Comparison of ENCODE assay signal across 9 cellular contexts in genomic region chr11:13279487-13279834, GRCh38. TPM values are rescaled to one million over a fixed set of nuclear protein-coding genes. Genes with fewer than 3 reads are reported as not detected.
DNase-seq lines count a peak whose midpoint lies in the region; ATAC-seq and TF ChIP-seq lines count a peak whose summit lies in the region.
"Had no signal": no experiment of that assay in that cellular context is flagged by ENCODE, and none has a peak within 500 bp of the region (broad histone marks: within the 10 kb centered on the region; RNA-seq: fewer than 3 reads in every experiment).

No MANE protein-coding gene starts in this region.

- no peaks in the 10 kb centered on the region for H3K9me3 ChIP-seq in CD4-positive, CD25-positive, alpha-beta regulatory T cell (ENCODE audit: control insufficient read depth in 2 of 2, low read length in 2 of 2)
- no peaks in the 10 kb centered on the region for H3K9me3 ChIP-seq in neural cell (ENCODE audit: low read length)
- H3K9me3 ChIP-seq in adrenal gland (replicated peaks in 1 of 3) = no peaks in the 10 kb centered on the region

- TF ChIP-seq CTCF in KMS-11 (conservative IDR thresholded peaks at IDR 0.05; ENCODE audit: low read depth, low read length) (no peak), neural cell (IDR thresholded peaks at IDR 0.05; ENCODE audit: poor library complexity, severe bottlenecking) (no peak), adrenal gland (IDR thresholded peaks at IDR 0.05) (peak in 1 of 6 experiments; percentile 5)

- intact Hi-C loops in adrenal gland (cut with DNase I) = no loop called here

- peaks cover 14% of the 10 kb centered on the region for H4K20me1 ChIP-seq in KMS-11 (ENCODE audit: insufficient read depth)
- H4K20me1 ChIP-seq in neural cell (ENCODE audit: insufficient read depth) = no peaks in the 10 kb centered on the region

- peak overlapping the region; percentile 90 to 99 (median 94) for H3K4me3 Mint-ChIP-seq in CD4-positive, CD25-positive, alpha-beta regulatory T cell
- peak overlapping the region; percentile 81 to 99 for H3K4me3 Mint-ChIP-seq in effector memory CD8-positive, alpha-beta T cell

- peaks cover 63% of the 10 kb centered on the region for H3K4me1 ChIP-seq in CD4-positive, CD25-positive, alpha-beta regulatory T cell (ENCODE audit: control insufficient read depth, insufficient read depth, low read length, poor library complexity, severe bottlenecking)
- H3K4me1 ChIP-seq in KMS-11 (ENCODE audit: low read depth, poor library complexity, severe bottlenecking) = peaks cover 32% of the 10 kb centered on the region
- H3K4me1 ChIP-seq in adrenal gland (replicated peaks in 1 of 2) = peaks cover 15 to 41% of the 10 kb centered on the region in 2 donors

- peaks cover 3% of the 10 kb centered on the region for H3K36me3 Mint-ChIP-seq in CD4-positive, CD25-positive, alpha-beta regulatory T cell
- H3K36me3 Mint-ChIP-seq in effector memory CD8-positive, alpha-beta T cell (ENCODE audit: insufficient read depth) = peaks cover 34% of the 10 kb centered on the region

- peaks cover 29% of the 10 kb centered on the region for H3K27me3 Mint-ChIP-seq in CD4-positive, CD25-positive, alpha-beta regulatory T cell
- H3K27me3 Mint-ChIP-seq in effector memory CD8-positive, alpha-beta T cell = peaks cover 2 to 4% of the 10 kb centered on the region in 2 donors

- H3K4me2 ChIP-seq in KMS-11 = peak overlapping the region; percentile 82
- no peak overlapping the region for H3K4me2 ChIP-seq in neural cell (ENCODE audit: low read length)

- DNase-seq in CD4-positive, CD25-positive, alpha-beta regulatory T cell = no peak
- DNase-seq in effector memory CD8-positive, alpha-beta T cell = no peak
- no peak for DNase-seq in adrenal gland
- DNase-seq: activated CD4-positive, alpha-beta T cell treated with anti-CD3 and anti-CD28 coated beads, Interleukin-2, amount 50 U/mL, for 1 hour had no signal

- H3K79me2 ChIP-seq in KMS-11 (ENCODE audit: insufficient read depth, low read depth) = peaks cover 58% of the 10 kb centered on the region
- H3K79me2 ChIP-seq in neural cell (replicated peaks; ENCODE audit: insufficient read depth, low read length) = no peaks in the 10 kb centered on the region

- H3K4me3 ChIP-seq in CD4-positive, CD25-positive, alpha-beta regulatory T cell (ENCODE audit: low read depth, low read length) = peak overlapping the region; percentile 85
- H3K4me3 ChIP-seq in KMS-11 (IDR thresholded peaks at IDR 0.05; ENCODE audit: insufficient read depth, low read depth, low read length) (no peak overlapping the region), neural cell (ENCODE audit: low read length) (peak overlapping the region; percentile 81), adrenal gland (peak overlapping the region in 1 of 4 donors; percentile 92)

- H3K9me2 ChIP-seq in neural cell (ENCODE audit: insufficient read depth, low read length) = no peaks in the 10 kb centered on the region

- H3K27ac Mint-ChIP-seq in CD4-positive, CD25-positive, alpha-beta regulatory T cell = peak overlapping the region; percentile 84 to 92 (median 85)
- H3K27ac Mint-ChIP-seq in effector memory CD8-positive, alpha-beta T cell = peak overlapping the region; percentile 97 to 98

- no peak for ATAC-seq in CD4-positive, CD25-positive, alpha-beta regulatory T cell (ENCODE audit: low read depth in 2 of 2)
- no peak for ATAC-seq in effector memory CD8-positive, alpha-beta T cell (replicated peaks)
- ATAC-seq in GM18498 (IDR thresholded peaks at IDR 0.05; ENCODE audit: unreplicated experiment) (no peak), HG03108 (IDR thresholded peaks at IDR 0.05; ENCODE audit: unreplicated experiment) (no peak), GM21619 (IDR thresholded peaks at IDR 0.05; ENCODE audit: unreplicated experiment) (no peak)

- peaks cover 4% of the 10 kb centered on the region for H3K27me3 ChIP-seq in CD4-positive, CD25-positive, alpha-beta regulatory T cell (ENCODE audit: control insufficient read depth, insufficient read depth, low read length)
- H3K27me3 ChIP-seq in KMS-11 (ENCODE audit: insufficient read depth, low read depth) (no peaks in the 10 kb centered on the region), neural cell (ENCODE audit: insufficient read depth, low read depth, low read length) (peaks cover 54% of the 10 kb centered on the region), adrenal gland (no peaks in the 10 kb centered on the region)

- H3K9ac ChIP-seq in KMS-11 (no peak overlapping the region), neural cell (ENCODE audit: low read length) (no peak overlapping the region)

- no peaks in the 10 kb centered on the region for H3F3A ChIP-seq in neural cell (ENCODE audit: insufficient read depth, low read length, poor library complexity, severe bottlenecking)

- no peaks in the 10 kb centered on the region for H3K9me3 Mint-ChIP-seq in CD4-positive, CD25-positive, alpha-beta regulatory T cell
- no peaks in the 10 kb centered on the region for H3K9me3 Mint-ChIP-seq in effector memory CD8-positive, alpha-beta T cell

- no peaks in the 10 kb centered on the region for H3K36me3 ChIP-seq in CD4-positive, CD25-positive, alpha-beta regulatory T cell (ENCODE audit: control insufficient read depth, insufficient read depth, low read length)
- H3K36me3 ChIP-seq in KMS-11 (ENCODE audit: insufficient read depth) (no peaks in the 10 kb centered on the region), neural cell (ENCODE audit: insufficient read depth, low read length) (no peaks in the 10 kb centered on the region), adrenal gland (replicated peaks in 1 of 2) (no peaks in the 10 kb centered on the region)

- 44 to 55% (median 51%) methylated on average over 3 of the region's 3 CpGs for WGBS in adrenal gland, 4 donors

- peak overlapping the region; percentile 82 for H3K27ac ChIP-seq in CD4-positive, CD25-positive, alpha-beta regulatory T cell (ENCODE audit: insufficient read depth, low read length, poor library complexity, severe bottlenecking)
- H3K27ac ChIP-seq in KMS-11 (no peak overlapping the region), neural cell (ENCODE audit: low read length) (no peak overlapping the region), adrenal gland (no peak overlapping the region)

- no peak overlapping the region for H2AFZ ChIP-seq in KMS-11 (ENCODE audit: low read depth)
- no peak overlapping the region for H2AFZ ChIP-seq in neural cell (ENCODE audit: low read depth, low read length)

- no peak for TF ChIP-seq EP300 in neural cell (conservative IDR thresholded peaks at IDR 0.05; ENCODE audit: poor library complexity, severe bottlenecking)

- H3K4me1 Mint-ChIP-seq in CD4-positive, CD25-positive, alpha-beta regulatory T cell = peaks cover 41 to 63% (median 58%) of the 10 kb centered on the region in 4 donors
- peaks cover 62 to 69% of the 10 kb centered on the region in 2 donors for H3K4me1 Mint-ChIP-seq in effector memory CD8-positive, alpha-beta T cell (ENCODE audit: low read depth in 2 of 2)

- TF ChIP-seq POLR2A in adrenal gland (IDR thresholded peaks at IDR 0.05) = no peak

- TF ChIP-seq RAD21 in neural cell (conservative IDR thresholded peaks at IDR 0.05) = no peak

TF ChIP-seq in neural cell, 6 proteins besides CTCF, POLR2A, EP300 and RAD21:
- TF ChIP-seq POLR2AphosphoS5 (IDR thresholded peaks at IDR 0.05) = no peak
- TF ChIP-seq MXI1 (conservative IDR thresholded peaks at IDR 0.05; ENCODE audit: poor library complexity, severe bottlenecking) = no peak
- no peak for TF ChIP-seq REST (IDR thresholded peaks at IDR 0.05; ENCODE audit: borderline replicate concordance)
- no peak for TF ChIP-seq TAF1 (IDR thresholded peaks at IDR 0.05; ENCODE audit: low read depth)
- TF ChIP-seq SMC3 (conservative IDR thresholded peaks at IDR 0.05; ENCODE audit: poor library complexity) = no peak
- no peak for TF ChIP-seq EZH2 (IDR thresholded peaks at IDR 0.05; ENCODE audit: borderline replicate concordance, insufficient read depth, low read length, poor library complexity, severe bottlenecking)

RNA-seq across cellular contexts. Expression of gene BMAL1, which starts 1.9 kb away (rescaled TPM):
- total RNA-seq in CD4-positive, CD25-positive, alpha-beta regulatory T cell = 104 TPM
- polyA plus RNA-seq in CD4-positive, CD25-positive, alpha-beta regulatory T cell = 10 to 100 TPM; 16.3 to 21.3 (median 19.4) TPM
- polyA plus RNA-seq in neural cell (15.3 and 17.1 TPM in 2 replicates), adrenal gland (10 to 100 TPM; 13.9 to 66.5 (median 27.8) TPM)
- 14.1 and 16.6 TPM in 2 replicates for polyA minus RNA-seq in neural cell
- total RNA-seq in adrenal gland = 10 to 100 TPM; 17.2 to 80.3 (median 36.9) TPM
